ENCODE assay signal across 8 cellular contexts in the genomic region with DNA sequence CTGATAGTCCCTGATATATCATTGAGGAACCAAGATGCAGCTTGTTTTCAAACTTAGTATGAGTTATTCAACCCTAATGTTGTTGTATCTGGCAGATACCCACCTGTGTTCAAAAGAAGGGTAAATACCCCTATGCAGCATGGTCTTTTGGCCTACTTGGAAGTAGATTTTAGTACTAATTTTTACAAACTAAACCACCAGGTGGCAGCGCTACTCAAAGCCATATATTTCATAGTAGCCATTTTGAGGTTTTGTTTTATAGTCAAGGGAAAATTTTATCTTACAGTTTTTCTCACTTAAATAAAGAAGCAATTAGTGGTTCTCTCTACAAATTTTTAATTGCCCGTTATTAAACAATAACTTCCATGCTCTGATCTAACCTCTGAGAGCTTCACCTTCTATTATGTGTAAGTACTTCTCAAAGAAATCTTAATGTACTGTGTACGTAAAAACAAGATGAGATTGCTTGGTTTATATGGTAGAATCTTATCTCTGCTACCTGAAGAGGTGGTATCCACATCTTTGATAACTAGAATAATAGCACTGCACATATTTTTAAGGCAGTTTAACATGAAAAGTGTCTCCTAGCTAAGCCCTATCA. TPM values are rescaled to one million over a fixed set of nuclear protein-coding genes. Genes with fewer than 3 reads are reported as not detected.
DNase-seq lines count a peak whose midpoint lies in the region; ATAC-seq and TF ChIP-seq lines count a peak whose summit lies in the region.

No MANE protein-coding gene starts in this region.

- no peak overlapping the region for H3K4me3 Mint-ChIP-seq in activated CD4-positive, alpha-beta T cell treated with anti-CD3 and anti-CD28 coated beads, Interleukin-2, amount 10 ng/mL, durations not matched to agents 24 days and 14 days

- no peaks in the 10 kb centered on the region for H3K27me3 Mint-ChIP-seq in activated CD4-positive, alpha-beta T cell treated with anti-CD3 and anti-CD28 coated beads, Interleukin-2, amount 10 ng/mL, durations not matched to agents 24 days and 14 days

- H3K36me3 Mint-ChIP-seq in activated CD4-positive, alpha-beta T cell treated with anti-CD3 and anti-CD28 coated beads, Interleukin-2, amount 10 ng/mL, durations not matched to agents 24 days and 14 days (ENCODE audit: low read depth): no peaks in the 10 kb centered on the region

- intact Hi-C loops in activated CD4-positive, alpha-beta T cell treated with anti-CD3 and anti-CD28 coated beads, Interleukin-2, amount 10 ng/mL, durations not matched to agents 24 days and 14 days (cut with micrococcal nuclease): loop anchor here (1.0 to 10.0 kb wide), 5 partner anchors 103 to 922 kb away; a partner anchor contains a TSS

- ATAC-seq in HG02884 (IDR thresholded peaks at IDR 0.05; ENCODE audit: unreplicated experiment) (peak; percentile 67), esophagus mucosa (peak; percentile 41), omental fat pad (ENCODE audit: low FRiP score) (no peak)

- H3K9me3 Mint-ChIP-seq in activated CD4-positive, alpha-beta T cell treated with anti-CD3 and anti-CD28 coated beads, Interleukin-2, amount 10 ng/mL, durations not matched to agents 24 days and 14 days: no peaks in the 10 kb centered on the region

- no peak overlapping the region for H3K27ac Mint-ChIP-seq in activated CD4-positive, alpha-beta T cell treated with anti-CD3 and anti-CD28 coated beads, Interleukin-2, amount 10 ng/mL, durations not matched to agents 24 days and 14 days

- DNase-seq in DMS79 treated with DMSO at 0.1 percent for 48 hours (lab: John Stamatoyannopoulos, UW) (peak; percentile 12), DMS79 (lab: John Stamatoyannopoulos, UW) (no peak), NCI-H2227 treated with DMSO at 0.1 percent for 48 hours (lab: John Stamatoyannopoulos, UW) (peak; percentile 18), omental fat pad (ENCODE audit: low spot score) (peak; percentile 26), NK-92 (lab: John Stamatoyannopoulos, UW; ENCODE audit: unreplicated experiment) (no peak)
- DNase-seq in activated CD4-positive, alpha-beta T cell treated with anti-CD3 and anti-CD28 coated beads, Interleukin-2, amount 10 ng/mL, durations not matched to agents 24 days and 14 days: peak; percentile 79

- TF ChIP-seq CTCF in omental fat pad (IDR thresholded peaks at IDR 0.05): no peak

- H3K4me1 Mint-ChIP-seq in activated CD4-positive, alpha-beta T cell treated with anti-CD3 and anti-CD28 coated beads, Interleukin-2, amount 10 ng/mL, durations not matched to agents 24 days and 14 days: no peaks in the 10 kb centered on the region

RNA-seq across cellular contexts. Expression of a gene that starts 31.5 kb away (rescaled TPM):
- 0.50 and 0.77 TPM in 2 replicates for total RNA-seq in activated CD4-positive, alpha-beta T cell treated with anti-CD3 and anti-CD28 coated beads, Interleukin-2, amount 10 ng/mL, durations not matched to agents 24 days and 14 days
- total RNA-seq in esophagus mucosa (2.6 TPM), omental fat pad (10 to 100 TPM in 2 of 4 donors, 1 to 10 TPM in 2; 4.4 to 20.4 (median 10.0) TPM)

Comparison
In these comparisons a context has a peak if more than half of its experiments do, and no peak if none do; other contexts are left out.
1. DNase-seq: peak in DMS79 treated with DMSO at 0.1 percent for 48 hours (single experiment), NCI-H2227 treated with DMSO at 0.1 percent for 48 hours (single experiment), activated CD4-positive, alpha-beta T cell treated with anti-CD3 and anti-CD28 coated beads, Interleukin-2, amount 10 ng/mL, durations not matched to agents 24 days and 14 days (single experiment) and omental fat pad (single experiment); none in DMS79 (single experiment) and NK-92 (single experiment).